Comparison of ENCODE assay signal across 8 cellular contexts in the genomic region with DNA sequence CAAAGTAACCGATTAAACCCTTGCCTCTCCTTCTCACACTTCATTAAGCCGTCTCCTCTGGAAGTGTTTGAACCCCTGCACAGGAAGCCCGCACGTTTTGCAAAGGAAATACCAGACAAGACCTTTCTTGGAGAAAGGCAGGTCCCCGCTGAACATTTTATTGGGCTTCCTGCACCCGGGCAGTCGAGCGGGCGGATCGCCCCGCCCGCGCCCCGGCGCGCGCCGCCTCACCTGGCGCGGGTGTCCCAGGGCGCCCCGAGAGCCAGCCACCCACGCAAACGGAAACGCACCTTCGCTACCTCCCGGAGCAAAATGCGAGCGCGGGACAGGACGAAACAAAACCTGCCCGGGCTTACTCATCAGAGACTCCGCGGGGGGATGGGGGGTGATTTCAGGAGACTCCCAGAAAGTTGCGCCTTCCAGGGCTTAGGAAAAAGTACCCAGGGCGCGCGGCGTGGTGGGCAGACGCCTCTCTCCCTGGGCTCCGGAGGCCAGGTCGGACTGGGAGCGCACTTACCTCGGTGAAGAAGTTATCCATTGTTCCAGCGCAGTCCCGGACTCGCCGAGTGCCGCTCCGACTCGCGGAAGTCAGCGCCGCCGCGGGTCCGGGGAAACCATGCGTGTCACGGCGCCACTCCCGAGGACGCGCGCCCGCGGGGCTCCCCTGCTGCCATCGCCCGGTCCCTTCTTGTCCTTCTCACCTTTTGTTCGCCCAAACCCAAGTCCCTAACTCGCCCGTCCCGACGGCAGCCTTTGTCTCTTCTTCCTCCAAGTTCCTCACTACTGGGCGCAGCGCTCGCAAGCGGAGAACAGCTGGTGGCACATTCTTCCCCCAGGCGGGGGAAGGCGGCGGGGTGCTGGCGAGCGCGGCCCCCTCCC. TPM values are rescaled to one million over a fixed set of nuclear protein-coding genes. Genes with fewer than 3 reads are reported as not detected.
A peak's percentile ranks its signal among the peaks of the same experiment; 100 is the strongest.
DNase-seq lines count a peak whose midpoint lies in the region; ATAC-seq and TF ChIP-seq lines count a peak whose summit lies in the region.

No MANE protein-coding gene starts in this region.

- peak overlapping the region; percentile 65 for H3K4me2 ChIP-seq in KMS-11

- H3K9me3 Mint-ChIP-seq in activated B cell treated with CpG ODN at 0.5 μM for 24 hours: no peaks in the 10 kb centered on the region
- peaks cover 0 to 11% (median 2%) of the 10 kb centered on the region in 9 donors for H3K9me3 Mint-ChIP-seq in naive thymus-derived CD8-positive, alpha-beta T cell

- peaks cover 9% of the 10 kb centered on the region for H3K27me3 ChIP-seq in KMS-11 (ENCODE audit: insufficient read depth, low read depth)
- H3K27me3 ChIP-seq in uterus: no peaks in the 10 kb centered on the region

- H3K27ac ChIP-seq in KMS-11: no peak overlapping the region
- peak overlapping the region; percentile 53 to 61 for H3K27ac ChIP-seq in uterus

- POLR2A ChIA-PET in activated B cell treated with CpG ODN at 0.5 μM for 24 hours (lab: Charles Lee): no interaction called here
- POLR2A ChIA-PET in naive thymus-derived CD8-positive, alpha-beta T cell (lab: Charles Lee): no interaction called here

- H3K4me3 Mint-ChIP-seq in activated B cell treated with CpG ODN at 0.5 μM for 24 hours: peak overlapping the region; percentile 82
- peak overlapping the region; percentile 51 to 82 (median 74) for H3K4me3 Mint-ChIP-seq in naive thymus-derived CD8-positive, alpha-beta T cell

- peak; percentile 40 for ATAC-seq in GM21619 (IDR thresholded peaks at IDR 0.05; ENCODE audit: unreplicated experiment)
- peak; percentile 36 for ATAC-seq in activated B cell treated with CpG ODN at 0.5 μM for 24 hours (ENCODE audit: low read depth)
- ATAC-seq in naive thymus-derived CD8-positive, alpha-beta T cell: peak in 1 of 2 donors; percentile 27

- no peaks in the 10 kb centered on the region for H3K36me3 Mint-ChIP-seq in activated B cell treated with CpG ODN at 0.5 μM for 24 hours (ENCODE audit: low read depth)
- peaks cover 0 to 14% (median 0%) of the 10 kb centered on the region in 3 donors for H3K36me3 Mint-ChIP-seq in naive thymus-derived CD8-positive, alpha-beta T cell

- peak overlapping the region; percentile 100 for H2AFZ ChIP-seq in KMS-11 (ENCODE audit: low read depth)

- H3K4me3 ChIP-seq in KMS-11 (IDR thresholded peaks at IDR 0.05; ENCODE audit: insufficient read depth, low read depth, low read length) (no peak overlapping the region), fibroblast of mammary gland (ENCODE audit: control insufficient read depth, low read depth, low read length) (peak overlapping the region; percentile 82), uterus (peak overlapping the region; percentile 64 to 71)

- no peaks in the 10 kb centered on the region for H3K36me3 ChIP-seq in KMS-11 (ENCODE audit: insufficient read depth)
- no peaks in the 10 kb centered on the region for H3K36me3 ChIP-seq in uterus

- H3K27ac Mint-ChIP-seq in activated B cell treated with CpG ODN at 0.5 μM for 24 hours: no peak overlapping the region
- peak overlapping the region in 1 of 10 donors; percentile 56 for H3K27ac Mint-ChIP-seq in naive thymus-derived CD8-positive, alpha-beta T cell

- intact Hi-C loops in activated B cell treated with CpG ODN at 0.5 μM for 24 hours (cut with micrococcal nuclease): loop anchor here (5.0 to 10.0 kb wide), 2 partner anchors 199 to 277 kb away; no protein-coding TSS in a partner anchor
- intact Hi-C loops in uterus (cut with DNase I; ENCODE audit: low total_unique reads): no loop called here

- H3K4me1 ChIP-seq in KMS-11 (ENCODE audit: low read depth, poor library complexity, severe bottlenecking): peaks cover 9% of the 10 kb centered on the region
- no peaks in the 10 kb centered on the region for H3K4me1 ChIP-seq in uterus

- H3K9ac ChIP-seq in KMS-11: peak overlapping the region; percentile 50; the same call in 1 of the 2 replicates

- DNase-seq in ELF-1 (ENCODE audit: low read depth, low spot score): peak; percentile 56
- peak; percentile 15 for DNase-seq in activated B cell treated with CpG ODN at 0.5 μM for 24 hours
- DNase-seq in fibroblast of mammary gland (ENCODE audit: low read depth): peak; percentile 30
- DNase-seq in naive thymus-derived CD8-positive, alpha-beta T cell: peak in 3 of 10 donors; percentile 3 to 17 (median 4)
- DNase-seq in uterus: peak in 1 of 2 donors; percentile 39
- DNase-seq in NK-92 treated with Interleukin-12 subunit alpha and Interleukin-12 subunit beta, amount 100 ng/mL, for 24 hours (lab: John Stamatoyannopoulos, UW): no peak

- no peaks in the 10 kb centered on the region for H4K20me1 ChIP-seq in KMS-11 (ENCODE audit: insufficient read depth)

- TF ChIP-seq CTCF in KMS-11 (conservative IDR thresholded peaks at IDR 0.05; ENCODE audit: low read depth, low read length) (no peak), activated B cell treated with CpG ODN at 0.5 μM for 24 hours (IDR thresholded peaks at IDR 0.05) (no peak), fibroblast of mammary gland (conservative IDR thresholded peaks at IDR 0.05; ENCODE audit: control insufficient read depth, insufficient read depth, low read depth, low read length) (no peak), uterus (IDR thresholded peaks at IDR 0.05) (no peak)

- peaks cover 23% of the 10 kb centered on the region for H3K4me1 Mint-ChIP-seq in activated B cell treated with CpG ODN at 0.5 μM for 24 hours
- H3K4me1 Mint-ChIP-seq in naive thymus-derived CD8-positive, alpha-beta T cell: peaks cover 6 to 27% (median 18%) of the 10 kb centered on the region in 4 donors

- H3K9me3 ChIP-seq in uterus: no peaks in the 10 kb centered on the region

- H3K27me3 Mint-ChIP-seq in activated B cell treated with CpG ODN at 0.5 μM for 24 hours: peaks cover 65% of the 10 kb centered on the region
- H3K27me3 Mint-ChIP-seq in naive thymus-derived CD8-positive, alpha-beta T cell: peaks cover 51 to 85% (median 66%) of the 10 kb centered on the region in 5 donors

- H3K79me2 ChIP-seq in KMS-11 (ENCODE audit: insufficient read depth, low read depth): no peaks in the 10 kb centered on the region

- CTCF ChIA-PET in activated B cell treated with CpG ODN at 0.5 μM for 24 hours (lab: Charles Lee): no interaction called here

- TF ChIP-seq POLR2A in uterus (IDR thresholded peaks at IDR 0.05): no peak

RNA-seq across cellular contexts. Expression of a gene that starts 0.6 kb away (rescaled TPM):
- total RNA-seq in activated B cell treated with CpG ODN at 0.5 μM for 24 hours: 0.05 and 0.13 TPM in 2 replicates
- not detected for total RNA-seq in naive thymus-derived CD8-positive, alpha-beta T cell
- polyA plus RNA-seq in naive thymus-derived CD8-positive, alpha-beta T cell: under 1 TPM in 2 of 3 donors, not detected in 1; 0.02 to 0.07 TPM
- total RNA-seq in uterus: 10 to 100 TPM in 3 of 4 donors, 1 to 10 TPM in 1; 3.2 to 30.7 (median 22.9) TPM
